In the genomic region with DNA sequence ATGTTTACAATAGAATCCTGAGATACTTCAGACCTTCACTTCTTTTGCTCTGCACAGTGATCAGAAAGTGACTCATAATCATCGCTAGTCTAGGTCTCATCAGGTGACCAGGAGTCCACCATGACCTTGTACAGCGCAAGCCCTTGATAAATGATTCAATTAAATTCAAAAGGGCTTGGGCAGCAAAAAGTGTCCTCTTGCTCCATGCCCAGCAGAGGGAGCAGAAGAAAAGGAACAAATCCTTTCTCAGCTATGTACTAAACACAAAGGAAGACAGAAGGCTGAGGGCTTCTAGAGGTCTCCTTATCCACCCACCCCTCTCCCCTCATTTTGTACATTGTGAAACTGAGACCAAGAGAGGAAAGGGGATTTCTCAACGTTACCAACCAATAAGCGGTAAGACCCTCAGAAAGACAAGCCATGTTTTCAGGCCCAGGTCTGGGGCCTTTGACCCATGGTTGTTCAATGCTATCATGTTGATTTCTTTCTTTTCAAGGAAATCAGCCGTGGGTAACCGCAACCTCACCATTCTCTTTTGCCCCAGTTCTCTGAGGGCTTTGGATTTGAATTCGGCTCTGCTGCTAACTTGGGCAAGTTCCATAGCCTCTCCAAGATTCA, we compare ENCODE assay signal across 8 cellular contexts.
A peak's percentile ranks its signal among the peaks of the same experiment; 100 is the strongest.
DNase-seq lines count a peak whose midpoint lies in the region; ATAC-seq, FAIRE-seq and TF ChIP-seq lines count a peak whose summit lies in the region.

No MANE protein-coding gene starts in this region.

- TF ChIP-seq CTCF in GM12878 (IDR thresholded peaks at IDR 0.05 in 2 of 3, conservative IDR thresholded peaks at IDR 0.05 in 1 of 3; ENCODE audit: control insufficient read depth in 2 of 3, extremely low read depth in 1 of 3, insufficient read depth in 1 of 3, low read depth in 3 of 3, low read length in 3 of 3), result peak; percentile 22 to 37 (median 37); a peak in 4 of 6 replicates

- RAD21 ChIA-PET in GM12878 (lab: Charles Lee; ENCODE audit: unreplicated experiment), result no interaction called here

- 68% methylated on average over 7 of the region's 7 CpGs for WGBS in GM12878 (ENCODE audit: insufficient coverage, insufficient replicate concordance, low lambda C conversion rate, missing lambda C conversion rate)

- H3K27ac ChIP-seq in GM12878 (ENCODE audit: control insufficient read depth, insufficient read depth), result no peak overlapping the region

- no peaks in the 10 kb centered on the region for H3K27me3 ChIP-seq in GM12878 (replicated peaks in 1 of 2; ENCODE audit: control insufficient read depth in 2 of 2, insufficient read depth in 2 of 2, low read length in 1 of 2)

- TF ChIP-seq POLR2A in GM12878 (IDR thresholded peaks at IDR 0.05; ENCODE audit: low read depth, low read length), result no peak

- H3K36me3 ChIP-seq in GM12878 (ENCODE audit: control insufficient read depth in 2 of 2, insufficient read depth in 2 of 2, low read length in 1 of 2), result no peaks in the 10 kb centered on the region

- TF ChIP-seq RAD21 in GM12878 (IDR thresholded peaks at IDR 0.05; ENCODE audit: insufficient read depth, low read depth, low read length), result peak; percentile 33

- BruUV-seq in GM12878 (replicated peaks; lab: Mats Ljungman, UMichigan), result no TSS peak

- FAIRE-seq in GM12878 (lab: Jason Lieb, UNC), result no peak

- ATAC-seq in GM12878, result peak; percentile 45
- ATAC-seq in HG02571 (IDR thresholded peaks at IDR 0.05; ENCODE audit: unreplicated experiment), result no peak
- no peak for ATAC-seq in HG03354 (IDR thresholded peaks at IDR 0.05; ENCODE audit: poor library complexity, severe bottlenecking, unreplicated experiment)

- no peaks in the 10 kb centered on the region for H4K20me1 ChIP-seq in GM12878 (ENCODE audit: control insufficient read depth, insufficient read depth)

- SMC1A ChIA-PET in GM12878 (lab: Charles Lee; ENCODE audit: uncharacterized antibody, unreplicated experiment), result interaction anchor here (0.6 to 1.5 kb wide), 4 partner anchors 17 to 290 kb away, joined by 3 to 5 read pairs (median 4); no protein-coding TSS in a partner anchor

- H3K9me3 ChIP-seq in GM12878 (replicated peaks; ENCODE audit: control insufficient read depth, insufficient read depth, low read length), result no peaks in the 10 kb centered on the region

- H3K4me2 ChIP-seq in GM12878 (ENCODE audit: control insufficient read depth, insufficient read depth), result no peak overlapping the region

- DNase-seq in G401 (ENCODE audit: low spot score) (peak; percentile 29), MV-4-11 (lab: John Stamatoyannopoulos, UW) (peak; percentile 21), GM12878 (ENCODE audit: low read depth, low spot score) (no peak), left kidney (ENCODE audit: low read depth, low spot score) (peak; percentile 78), mucosa of gallbladder (ENCODE audit: low spot score) (no peak), cerebellar nuclear complex (lab: John Stamatoyannopoulos, UW) (no peak)

- H3K4me3 ChIP-seq in GM12878, result no peak overlapping the region

- H3K9ac ChIP-seq in GM12878 (ENCODE audit: control insufficient read depth, insufficient read depth, low read length), result no peak overlapping the region

- H2AFZ ChIP-seq in GM12878 (ENCODE audit: control insufficient read depth, low read depth, low read length), result no peak overlapping the region

- POLR2A ChIA-PET in GM12878 (lab: Charles Lee), result no interaction called here

- no peaks in the 10 kb centered on the region for H3K4me1 ChIP-seq in GM12878 (ENCODE audit: control insufficient read depth, insufficient read depth, low read length)

- no peaks in the 10 kb centered on the region for H3K79me2 ChIP-seq in GM12878 (ENCODE audit: control insufficient read depth, insufficient read depth, low read length)

- in situ Hi-C loops in G401 (cut with HindIII; ENCODE audit: low sequenced_read_pairs), result no loop called here
- in situ Hi-C loops in GM12878 (cut with MboI), result no loop called here

- CTCF ChIA-PET in GM12878 (lab: Yijun Ruan, JAX), result interaction anchor here (1.0 to 1.5 kb wide), 4 partner anchors 10 to 1315 kb away, joined by 3 to 6 read pairs (median 4); no protein-coding TSS in a partner anchor

- TF ChIP-seq EP300 in GM12878 (IDR thresholded peaks at IDR 0.05; ENCODE audit: borderline replicate concordance in 1 of 2, control insufficient read depth in 1 of 2, low read depth in 2 of 2, low read length in 2 of 2), result no peak

- intact Hi-C loops in GM12878 (cut with micrococcal nuclease; ENCODE audit: unreplicated experiment), result no loop called here

TF ChIP-seq in GM12878, 131 proteins besides CTCF, POLR2A, EP300 and RAD21:
- no peak for TF ChIP-seq MEF2A (IDR thresholded peaks at IDR 0.05; ENCODE audit: insufficient read depth, low read depth, low read length)
- no peak for TF ChIP-seq GABPA (IDR thresholded peaks at IDR 0.05; ENCODE audit: low read depth)
- no peak for TF ChIP-seq ASH2L (IDR thresholded peaks at IDR 0.05; ENCODE audit: borderline replicate concordance, low read depth)
- TF ChIP-seq SP1 (IDR thresholded peaks at IDR 0.05; ENCODE audit: low read depth, low read length), result no peak
- TF ChIP-seq HDGF (IDR thresholded peaks at IDR 0.05), result no peak
- no peak for TF ChIP-seq BACH1 (IDR thresholded peaks at IDR 0.05; ENCODE audit: borderline replicate concordance)
- no peak for TF ChIP-seq EGR1 (IDR thresholded peaks at IDR 0.05; ENCODE audit: borderline replicate concordance in 1 of 2, low read depth in 2 of 2, low read length in 2 of 2)
- no peak for TF ChIP-seq IKZF2 (IDR thresholded peaks at IDR 0.05)
- TF ChIP-seq TCF12 (IDR thresholded peaks at IDR 0.05; ENCODE audit: low read depth, low read length), result no peak
- no peak for TF ChIP-seq TARDBP (IDR thresholded peaks at IDR 0.05; ENCODE audit: borderline replicate concordance)
- TF ChIP-seq ATF7 (IDR thresholded peaks at IDR 0.05; ENCODE audit: low read depth), result no peak
- no peak for TF ChIP-seq STAT3 (IDR thresholded peaks at IDR 0.05; ENCODE audit: low read depth, low read length)
- TF ChIP-seq CBX3 (IDR thresholded peaks at IDR 0.05; ENCODE audit: borderline replicate concordance, low read depth), result no peak
- TF ChIP-seq MTA3 (IDR thresholded peaks at IDR 0.05; ENCODE audit: borderline replicate concordance, low read length), result no peak
- TF ChIP-seq EED (IDR thresholded peaks at IDR 0.05; ENCODE audit: low read depth), result no peak
- TF ChIP-seq NFYA (IDR thresholded peaks at IDR 0.05; ENCODE audit: borderline replicate concordance, low read depth, low read length), result no peak
- TF ChIP-seq NFXL1 (IDR thresholded peaks at IDR 0.05; ENCODE audit: borderline replicate concordance), result no peak
- TF ChIP-seq, protein P1, sequence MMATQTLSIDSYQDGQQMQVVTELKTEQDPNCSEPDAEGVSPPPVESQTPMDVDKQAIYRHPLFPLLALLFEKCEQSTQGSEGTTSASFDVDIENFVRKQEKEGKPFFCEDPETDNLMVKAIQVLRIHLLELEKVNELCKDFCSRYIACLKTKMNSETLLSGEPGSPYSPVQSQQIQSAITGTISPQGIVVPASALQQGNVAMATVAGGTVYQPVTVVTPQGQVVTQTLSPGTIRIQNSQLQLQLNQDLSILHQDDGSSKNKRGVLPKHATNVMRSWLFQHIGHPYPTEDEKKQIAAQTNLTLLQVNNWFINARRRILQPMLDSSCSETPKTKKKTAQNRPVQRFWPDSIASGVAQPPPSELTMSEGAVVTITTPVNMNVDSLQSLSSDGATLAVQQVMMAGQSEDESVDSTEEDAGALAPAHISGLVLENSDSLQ (IDR thresholded peaks at IDR 0.05), result no peak
- TF ChIP-seq RELB (IDR thresholded peaks at IDR 0.05; ENCODE audit: low read depth), result no peak
- TF ChIP-seq, protein P2, sequence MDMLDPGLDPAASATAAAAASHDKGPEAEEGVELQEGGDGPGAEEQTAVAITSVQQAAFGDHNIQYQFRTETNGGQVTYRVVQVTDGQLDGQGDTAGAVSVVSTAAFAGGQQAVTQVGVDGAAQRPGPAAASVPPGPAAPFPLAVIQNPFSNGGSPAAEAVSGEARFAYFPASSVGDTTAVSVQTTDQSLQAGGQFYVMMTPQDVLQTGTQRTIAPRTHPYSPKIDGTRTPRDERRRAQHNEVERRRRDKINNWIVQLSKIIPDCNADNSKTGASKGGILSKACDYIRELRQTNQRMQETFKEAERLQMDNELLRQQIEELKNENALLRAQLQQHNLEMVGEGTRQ (IDR thresholded peaks at IDR 0.05; ENCODE audit: borderline replicate concordance, low read depth, low read length), result no peak

Comparison
In these comparisons a context has a peak if more than half of its experiments do, and no peak if none do; other contexts are left out.
1. DNase-seq: peak in G401 (single experiment), MV-4-11 (single experiment) and left kidney (single experiment); none in GM12878 (single experiment), mucosa of gallbladder (single experiment) and cerebellar nuclear complex (0 of 2).